8 cellular contexts compared by ENCODE assay signal in genomic region chr16:70800306-70800705, GRCh38. TPM values are rescaled to one million over a fixed set of nuclear protein-coding genes. Genes with fewer than 3 reads are reported as not detected.
DNase-seq lines count a peak whose midpoint lies in the region; ATAC-seq and TF ChIP-seq lines count a peak whose summit lies in the region.

No MANE protein-coding gene starts in this region.

- no peaks in the 10 kb centered on the region for H3K27me3 ChIP-seq in left lung
- H3K27me3 ChIP-seq in thyroid gland = no peaks in the 10 kb centered on the region

- H3K9me3 ChIP-seq in left lung = no peaks in the 10 kb centered on the region
- no peaks in the 10 kb centered on the region for H3K9me3 ChIP-seq in thyroid gland

- intact Hi-C loops in left lung (cut with DNase I) (no loop called here), thyroid gland (cut with DNase I) (no loop called here), posterior cingulate gyrus (cut with DNase I) (no loop called here)

- H3K36me3 Mint-ChIP-seq in activated naive CD8-positive, alpha-beta T cell treated with anti-CD3 and anti-CD28 coated beads for 36 hours = peaks cover 8% of the 10 kb centered on the region

- H3K4me1 Mint-ChIP-seq in activated naive CD8-positive, alpha-beta T cell treated with anti-CD3 and anti-CD28 coated beads for 36 hours = peaks cover 39% of the 10 kb centered on the region

- no peaks in the 10 kb centered on the region for H3K36me3 ChIP-seq in left lung
- no peaks in the 10 kb centered on the region for H3K36me3 ChIP-seq in thyroid gland

- H3K4me1 ChIP-seq in left lung (peaks cover 10 to 48% of the 10 kb centered on the region in 2 donors), thyroid gland (peaks cover 18 to 27% of the 10 kb centered on the region in 2 donors)

- peaks cover 5% of the 10 kb centered on the region for H3K27me3 Mint-ChIP-seq in activated naive CD8-positive, alpha-beta T cell treated with anti-CD3 and anti-CD28 coated beads for 36 hours

- H3K4me3 Mint-ChIP-seq in activated naive CD8-positive, alpha-beta T cell treated with anti-CD3 and anti-CD28 coated beads for 36 hours = peak overlapping the region; percentile 95

- peak overlapping the region; percentile 97 for H3K4me3 ChIP-seq in left lung
- H3K4me3 ChIP-seq in thyroid gland (replicated peaks in 1 of 3) = peak overlapping the region; percentile 48 to 89 (median 73)

- DNase-seq in ACHN (peak; percentile 23), left lung (no peak), thyroid gland (no peak), NAMALWA (ENCODE audit: low spot score) (no peak), posterior cingulate gyrus (no peak)
- peak; percentile 15 for DNase-seq in activated naive CD8-positive, alpha-beta T cell treated with anti-CD3 and anti-CD28 coated beads for 36 hours
- DNase-seq in effector CD4-positive, alpha-beta T cell = no peak

- no peak for TF ChIP-seq CTCF in left lung (IDR thresholded peaks at IDR 0.05)
- no peak for TF ChIP-seq CTCF in thyroid gland (IDR thresholded peaks at IDR 0.05)

- peak; percentile 3 for ATAC-seq in HG02759 (IDR thresholded peaks at IDR 0.05; ENCODE audit: unreplicated experiment)
- ATAC-seq in left lung = no peak

- no peak for TF ChIP-seq POLR2A in thyroid gland (IDR thresholded peaks at IDR 0.05)

- peaks cover 3% of the 10 kb centered on the region for H3K9me3 Mint-ChIP-seq in activated naive CD8-positive, alpha-beta T cell treated with anti-CD3 and anti-CD28 coated beads for 36 hours

- 12 to 13% methylated on average over 7 of the region's 7 CpGs for WGBS in thyroid gland, 2 donors

- H3K27ac Mint-ChIP-seq in activated naive CD8-positive, alpha-beta T cell treated with anti-CD3 and anti-CD28 coated beads for 36 hours = peak overlapping the region; percentile 91

- H3K27ac ChIP-seq in left lung (peak overlapping the region; percentile 68 to 88), thyroid gland (no peak overlapping the region)

- in situ Hi-C loops in ACHN (cut with HindIII; ENCODE audit: low pct_ligation_motif_present, low pct_unique_long_range_greater_than_20kb, low sequenced_read_pairs) = no loop called here

RNA-seq across cellular contexts. Expression of gene VAC14, which starts 0.7 kb away (rescaled TPM):
- total RNA-seq in activated naive CD8-positive, alpha-beta T cell treated with anti-CD3 and anti-CD28 coated beads for 36 hours = 10 to 100 TPM; 36.0 to 37.5 TPM
- total RNA-seq in left lung (10 to 100 TPM; 40.0 to 53.2 TPM), thyroid gland (10 to 100 TPM; 43.4 to 69.4 (median 63.1) TPM)

Comparison
In these comparisons a context has a peak if more than half of its experiments do, and no peak if none do; other contexts are left out.
1. DNase-seq: peak in ACHN (single experiment) and activated naive CD8-positive, alpha-beta T cell treated with anti-CD3 and anti-CD28 coated beads for 36 hours (single experiment); none in left lung (0 of 2), thyroid gland (0 of 2), NAMALWA (single experiment), posterior cingulate gyrus (0 of 10) and effector CD4-positive, alpha-beta T cell (single experiment).
2. H3K27ac ChIP-seq: peak in left lung (2 of 2); none in thyroid gland (0 of 3).